Comparison of ENCODE assay signal across 1 cellular context in genomic region chr16:554640-555413, GRCh38.
TF ChIP-seq lines count a peak whose summit lies in the region.

No MANE protein-coding gene starts in this region.

TF ChIP-seq in K562, 482 proteins besides CTCF, POLR2A, EP300 and RAD21:
- TF ChIP-seq NFE2 (IDR thresholded peaks at IDR 0.05; ENCODE audit: low read depth) (no peak), CHD1 (IDR thresholded peaks at IDR 0.05; ENCODE audit: low read length) (no peak), NCOA1 (IDR thresholded peaks at IDR 0.05; ENCODE audit: low read depth) (no peak), SIN3B (IDR thresholded peaks at IDR 0.05; ENCODE audit: low read depth) (no peak), KLF6 (CRISPR knock-in tag; IDR thresholded peaks at IDR 0.05; ENCODE audit: borderline replicate concordance) (no peak), POLR2G (IDR thresholded peaks at IDR 0.05; ENCODE audit: low read depth, low read length) (peak; percentile 61; the same call in 1 of the 2 replicates), RBM22 (IDR thresholded peaks at IDR 0.05; ENCODE audit: low read depth, low read length, poor library complexity, severe bottlenecking) (peak; percentile 59), SMARCC2 (IDR thresholded peaks at IDR 0.05; ENCODE audit: low read depth) (no peak), BRF2 (IDR thresholded peaks at IDR 0.05; ENCODE audit: borderline replicate concordance, insufficient read depth, insufficient read length) (no peak), HNRNPH1 (optimal IDR thresholded peaks at IDR 0.05; ENCODE audit: low read depth, low read length) (no peak), SAFB (IDR thresholded peaks at IDR 0.05; ENCODE audit: borderline replicate concordance, low read depth, low read length) (no peak), ZNF707 (CRISPR knock-in tag; conservative IDR thresholded peaks at IDR 0.05) (no peak), ZNF592 (IDR thresholded peaks at IDR 0.05) (no peak), MITF (IDR thresholded peaks at IDR 0.05) (no peak), CEBPB (tag; IDR thresholded peaks at IDR 0.05) (no peak), ELK3 (CRISPR knock-in tag; IDR thresholded peaks at IDR 0.05) (no peak), KDM2B (CRISPR knock-in tag; IDR thresholded peaks at IDR 0.05) (no peak)
